9 cellular contexts compared by ENCODE assay signal in the genomic region with DNA sequence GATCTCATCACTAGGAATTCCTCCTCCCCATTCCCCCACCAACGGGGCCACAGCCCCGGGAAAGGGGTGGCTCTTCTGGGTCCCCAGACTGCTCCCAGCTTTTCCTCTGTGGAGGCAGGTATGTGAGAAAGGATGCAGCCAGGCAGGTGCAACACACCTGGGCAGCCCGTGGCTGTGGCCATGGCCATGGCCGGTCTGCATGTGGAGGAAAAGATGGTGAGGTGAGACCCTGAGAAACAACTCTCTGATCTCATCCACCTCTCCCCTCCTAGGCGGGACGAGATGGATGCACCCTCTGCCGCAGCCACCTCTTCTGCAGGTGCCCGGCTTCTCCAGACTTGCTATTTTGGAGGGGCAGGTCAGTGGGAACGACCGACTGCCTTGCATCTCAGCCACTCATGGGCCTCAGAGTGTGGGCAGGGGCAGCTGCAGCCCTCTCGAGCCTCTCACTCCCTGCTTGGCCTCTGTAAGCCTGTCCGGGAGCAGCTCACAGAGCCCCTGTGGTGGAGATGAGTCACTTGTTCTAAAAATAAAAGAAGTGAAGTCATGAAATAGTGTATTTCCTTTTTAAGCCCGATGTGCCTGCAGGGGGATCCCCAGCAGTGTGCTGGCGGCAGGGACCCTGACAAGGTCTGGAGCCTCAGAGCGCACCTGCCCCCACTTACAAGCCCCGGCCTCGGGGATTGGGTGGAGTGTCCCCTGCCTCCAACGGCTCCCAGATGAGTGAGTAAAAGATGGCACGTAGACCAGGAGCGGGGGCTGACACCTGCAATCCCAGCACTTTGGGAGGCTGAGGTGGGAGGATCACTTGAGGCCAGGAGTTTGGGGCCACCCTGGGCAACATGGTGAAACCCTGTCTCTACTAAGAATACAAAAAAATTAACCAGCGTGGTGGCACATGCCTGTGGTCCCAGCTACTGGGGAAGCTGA. TPM values are rescaled to one million over a fixed set of nuclear protein-coding genes. Genes with fewer than 3 reads are reported as not detected.
DNase-seq lines count a peak whose midpoint lies in the region; ATAC-seq and TF ChIP-seq lines count a peak whose summit lies in the region.
"Had no signal": no experiment of that assay in that cellular context is flagged by ENCODE, and none has a peak within 500 bp of the region (broad histone marks: within the 10 kb centered on the region; RNA-seq: fewer than 3 reads in every experiment).

No MANE protein-coding gene starts in this region.

- ATAC-seq in HG03060 (IDR thresholded peaks at IDR 0.05; ENCODE audit: low read depth, unreplicated experiment): peak; percentile 83
- ATAC-seq in activated naive CD4-positive, alpha-beta T cell treated with anti-CD3 and anti-CD28 coated beads, Interleukin-2, amount 50 U/mL, for 72 hours: peak; percentile 99

- H3K4me1 ChIP-seq in OCI-LY3 (ENCODE audit: low read length): peaks cover 29% of the 10 kb centered on the region

- peaks cover 6 to 8% of the 10 kb centered on the region in 2 donors for H3K36me3 Mint-ChIP-seq in activated naive CD4-positive, alpha-beta T cell treated with anti-CD3 and anti-CD28 coated beads, Interleukin-2, amount 50 U/mL, for 72 hours

- no peaks in the 10 kb centered on the region for H3K79me2 ChIP-seq in OCI-LY3 (ENCODE audit: low read length)

- peak overlapping the region; percentile 86 for H3K27ac ChIP-seq in OCI-LY3 (ENCODE audit: low read length)

- no peak overlapping the region for H2AFZ ChIP-seq in OCI-LY3 (ENCODE audit: low read depth, low read length)

- H3K27me3 ChIP-seq in OCI-LY3 (ENCODE audit: low read depth, low read length): no peaks in the 10 kb centered on the region

- H3K36me3 ChIP-seq in OCI-LY3 (replicated peaks; ENCODE audit: low read depth, low read length): peaks cover 22% of the 10 kb centered on the region

- peak; percentile 28 for TF ChIP-seq POLR2A in GM18951 (IDR thresholded peaks at IDR 0.05; ENCODE audit: extremely low read depth, insufficient read depth, insufficient read length)

- no peaks in the 10 kb centered on the region for H4K20me1 ChIP-seq in OCI-LY3 (ENCODE audit: insufficient read depth, low read length)

- peak overlapping the region; percentile 74 for H3K9ac ChIP-seq in OCI-LY3 (ENCODE audit: low read length)

- peaks cover 5 to 23% of the 10 kb centered on the region in 2 donors for H3K9me3 Mint-ChIP-seq in activated naive CD4-positive, alpha-beta T cell treated with anti-CD3 and anti-CD28 coated beads, Interleukin-2, amount 50 U/mL, for 72 hours

- no peak for TF ChIP-seq CTCF in AG09319 (IDR thresholded peaks at IDR 0.05; ENCODE audit: low read depth, low read length)
- TF ChIP-seq CTCF in OCI-LY3 (IDR thresholded peaks at IDR 0.05; ENCODE audit: low read depth, low read length): no peak

- H3K4me3 ChIP-seq in OCI-LY3 (ENCODE audit: low read length): peak overlapping the region; percentile 68

- DNase-seq in AG09319 (ENCODE audit: extremely low read depth, low read depth) (peak; percentile 19), iPS-NIHi7 (ENCODE audit: extremely low spot score) (peak; percentile 79), NCI-H1694 treated with DMSO at 0.1 percent for 48 hours (lab: John Stamatoyannopoulos, UW) (no peak)
- DNase-seq in activated naive CD4-positive, alpha-beta T cell treated with anti-CD3 and anti-CD28 coated beads, Interleukin-2, amount 50 U/mL, for 72 hours (ENCODE audit: low spot score in 2 of 2): peak; percentile 37 to 62
- peak; percentile 23 for DNase-seq in stimulated activated CD8-positive, alpha-beta memory T cell treated with anti-CD3 and anti-CD28 coated beads, Interleukin-12 subunit alpha, Interleukin-12 subunit beta, amount 100 ng/mL, for 24 hours (ENCODE audit: extremely low read depth)

- peak overlapping the region in 1 of 2 donors; percentile 75 for H3K27ac Mint-ChIP-seq in activated naive CD4-positive, alpha-beta T cell treated with anti-CD3 and anti-CD28 coated beads, Interleukin-2, amount 50 U/mL, for 72 hours
- H3K27ac Mint-ChIP-seq: IgD-negative memory B cell had no signal

- H3K4me2 ChIP-seq in OCI-LY3 (ENCODE audit: low read length): peak overlapping the region; percentile 86

- H3K9me3 ChIP-seq in OCI-LY3 (ENCODE audit: insufficient read depth, low read length): peaks cover 14% of the 10 kb centered on the region

- in situ Hi-C loops in GM18951 (cut with MboI; ENCODE audit: low sequenced_read_pairs, unreplicated experiment): no loop called here

RNA-seq across cellular contexts. Expression of gene SMIM38, which starts 10.7 kb away (rescaled TPM):
- 1 to 10 TPM in 1 of 2 donors, under 1 TPM in 1; 0.71 to 1.1 TPM for total RNA-seq in activated naive CD4-positive, alpha-beta T cell treated with anti-CD3 and anti-CD28 coated beads, Interleukin-2, amount 50 U/mL, for 72 hours
